In the genomic region with DNA sequence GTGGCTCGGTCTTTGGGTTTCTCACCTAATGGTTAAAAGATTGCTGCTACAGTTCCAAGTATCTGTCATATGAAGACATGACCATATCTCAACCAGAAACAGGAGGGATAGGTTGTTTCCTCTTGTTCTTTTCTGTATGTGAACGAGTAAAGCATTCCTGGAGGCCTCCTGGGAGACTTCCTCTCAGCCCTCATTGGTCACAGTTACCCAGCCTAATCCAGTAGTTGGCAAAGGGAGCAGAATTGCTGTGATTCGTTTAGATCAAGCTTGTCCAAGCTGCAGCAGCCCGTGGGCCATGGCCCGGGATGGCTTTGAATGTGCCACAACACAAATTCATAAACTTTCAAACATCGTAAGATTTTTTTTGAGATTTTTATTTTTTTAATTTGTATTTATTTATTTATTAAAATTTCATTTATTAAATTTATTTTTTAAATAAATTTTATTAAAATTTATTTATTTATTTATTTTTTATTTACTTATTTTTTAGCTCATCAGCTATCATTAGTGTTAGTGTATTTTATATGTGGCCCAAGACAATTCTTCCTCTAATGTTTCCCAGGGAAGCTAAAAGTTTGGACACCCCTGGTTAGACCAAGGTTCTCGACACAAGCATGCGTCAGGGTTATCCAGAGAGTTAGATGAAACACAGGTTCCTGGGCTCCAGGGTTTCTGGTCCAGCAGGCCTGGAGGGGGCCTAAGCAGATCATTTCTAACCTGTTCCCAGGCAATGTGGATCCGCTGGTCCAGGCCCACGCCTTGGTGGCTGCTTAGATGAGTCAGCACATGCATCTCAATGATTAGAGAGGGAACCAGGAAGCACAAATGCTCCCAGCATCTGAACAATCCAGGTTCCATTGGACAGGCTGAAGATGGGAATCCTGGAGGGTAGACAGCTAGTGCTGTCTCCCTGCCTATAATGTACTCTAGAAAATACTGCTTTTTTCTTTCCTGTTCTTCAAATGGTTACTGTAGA, we compare ENCODE assay signal across 9 cellular contexts. TPM values are rescaled to one million over a fixed set of nuclear protein-coding genes. Genes with fewer than 3 reads are reported as not detected.
DNase-seq lines count a peak whose midpoint lies in the region; ATAC-seq, FAIRE-seq and TF ChIP-seq lines count a peak whose summit lies in the region.
"Had no signal": no experiment of that assay in that cellular context is flagged by ENCODE, and none has a peak within 500 bp of the region (broad histone marks: within the 10 kb centered on the region; RNA-seq: fewer than 3 reads in every experiment).

No MANE protein-coding gene starts in this region.

- peak; percentile 100 for ATAC-seq in K562
- ATAC-seq in GM18861 (IDR thresholded peaks at IDR 0.05; ENCODE audit: unreplicated experiment): no peak
- no peak for ATAC-seq in GM18870 (IDR thresholded peaks at IDR 0.05; ENCODE audit: unreplicated experiment)

- CTCF ChIA-PET in K562 (lab: Yijun Ruan, JAX; ENCODE audit: low intra/inter-chr PET ratio): no interaction called here

- no peak overlapping the region for H3K4me2 ChIP-seq in K562 (ENCODE audit: insufficient read depth, low read length)

- H3K4me1 Mint-ChIP-seq in CD14-positive monocyte: peaks cover 24% of the 10 kb centered on the region

- H3K9me3 Mint-ChIP-seq in CD14-positive monocyte: peaks cover 0 to 2% (median 0%) of the 10 kb centered on the region in 7 donors

- H3K27ac ChIP-seq in K562 (ENCODE audit: extremely low read depth, low read depth, low read length): peak overlapping the region; percentile 15; the same call in 1 of the 3 replicates

- TF ChIP-seq RAD21 in K562 (CRISPR knock-in tag; conservative IDR thresholded peaks at IDR 0.05 in 1 of 2, IDR thresholded peaks at IDR 0.05 in 1 of 2): no peak

- POLR2A ChIA-PET in K562 (lab: Yijun Ruan, JAX): interaction anchor here (0.6 kb wide), 1 partner anchor 255 kb away, joined by 3 read pairs; no protein-coding TSS in a partner anchor

- H4K20me1 ChIP-seq in K562 (replicated peaks; ENCODE audit: control insufficient read depth, insufficient read depth, low read length): no peaks in the 10 kb centered on the region

- 0 out of 2 replicates have a peak, but pooled peaks cover 3% of the 10 kb centered on the region for H3K9me3 ChIP-seq in K562 (replicated peaks; ENCODE audit: control insufficient read depth, insufficient read depth, low read depth, low read length)

- H3K27me3 Mint-ChIP-seq in CD14-positive monocyte (ENCODE audit: low read depth in 3 of 3): no peaks in the 10 kb centered on the region
- H3K27me3 Mint-ChIP-seq: activated naive CD8-positive, alpha-beta T cell treated with anti-CD3 and anti-CD28 coated beads, Interleukin-2, amount 10 ng/mL, durations not matched to agents 7 days and 5 days had no signal

- no peak for TF ChIP-seq POLR2A in K562 (conservative IDR thresholded peaks at IDR 0.05)
- no peak for TF ChIP-seq POLR2A in lower leg skin (IDR thresholded peaks at IDR 0.05)

- H3K4me3 ChIP-seq in K562 (no peak overlapping the region), lower leg skin (ENCODE audit: low read depth, poor library complexity, severe bottlenecking) (no peak overlapping the region)

- WGBS in K562 (ENCODE audit: insufficient coverage, low coverage, missing lambda C conversion rate): 61% methylated on average over 10 of the region's 10 CpGs
- 78 to 86% methylated on average over 10 of the region's 10 CpGs for WGBS in lower leg skin, 2 donors

- BruUV-seq in K562 (replicated peaks; lab: Mats Ljungman, UMichigan): no TSS peak

- in situ Hi-C loops in K562 (cut with MboI): no loop called here

- no peak overlapping the region for H2AFZ ChIP-seq in K562 (ENCODE audit: low read depth, low read length)

- H3K4me1 ChIP-seq in K562 (replicated peaks in 1 of 2; ENCODE audit: control insufficient read depth in 2 of 2, insufficient read depth in 2 of 2, low read length in 2 of 2): peaks cover 0 to 7% of the 10 kb centered on the region in 2 experiments; a peak in 3 of 5 replicates

- TF ChIP-seq CTCF in CD14-positive monocyte (IDR thresholded peaks at IDR 0.05) (no peak), K562 (IDR thresholded peaks at IDR 0.05 in 2 of 3, conservative IDR thresholded peaks at IDR 0.05 in 1 of 3; ENCODE audit: insufficient read depth in 2 of 3, low read depth in 1 of 3, low read length in 3 of 3) (no peak), lower leg skin (IDR thresholded peaks at IDR 0.05) (no peak)

- peak; percentile 84 for FAIRE-seq in K562 (lab: Jason Lieb, UNC)

- no peak overlapping the region for H3K9ac ChIP-seq in K562 (ENCODE audit: insufficient read depth in 1 of 2, low read depth in 2 of 2, low read length in 2 of 2)

- H3K36me3 ChIP-seq in K562 (ENCODE audit: control insufficient read depth, insufficient read depth, low read length): peaks cover 69% of the 10 kb centered on the region

- H3K9me1 ChIP-seq in K562 (ENCODE audit: control insufficient read depth, insufficient read depth, low read length): no peaks in the 10 kb centered on the region

- intact Hi-C loops in CD14-positive monocyte (cut with micrococcal nuclease): no loop called here
- intact Hi-C loops in K562 (cut with micrococcal nuclease): no loop called here
- intact Hi-C loops in lower leg skin (cut with DNase I; ENCODE audit: low total_unique reads): no loop called here

- H3K79me2 ChIP-seq in K562 (ENCODE audit: control insufficient read depth, insufficient read depth, low read length): peaks cover 15% of the 10 kb centered on the region; the same call in 1 of the 3 replicates

- H3K36me3 Mint-ChIP-seq in CD14-positive monocyte: peaks cover 53 to 90% of the 10 kb centered on the region in 2 donors

- H3K4me3 Mint-ChIP-seq in CD14-positive monocyte: no peak overlapping the region
- H3K4me3 Mint-ChIP-seq: activated naive CD8-positive, alpha-beta T cell treated with anti-CD3 and anti-CD28 coated beads, Interleukin-2, amount 10 ng/mL, durations not matched to agents 7 days and 5 days had no signal

- H3K27me3 ChIP-seq in K562 (ENCODE audit: control insufficient read depth in 2 of 2, insufficient read depth in 2 of 2, low read length in 2 of 2): no peaks in the 10 kb centered on the region

- no peak for TF ChIP-seq EP300 in K562 (IDR thresholded peaks at IDR 0.05; ENCODE audit: low read length)

- no peak for DNase-seq in CD14-positive monocyte (ENCODE audit: low spot score)
- DNase-seq in HT-29 (ENCODE audit: low spot score): peak; percentile 39
- DNase-seq in K562 (ENCODE audit: extremely low read depth in 1 of 4, low spot score in 3 of 4): peak; percentile 66 to 85 (median 72)
- DNase-seq in kidney tubule cell (ENCODE audit: low spot score): peak; percentile 78
- DNase-seq in lower leg skin (ENCODE audit: low spot score in 2 of 2): no peak
- no peak for DNase-seq in middle frontal gyrus (ENCODE audit: extremely low spot score, low spot score)
- DNase-seq: activated naive CD8-positive, alpha-beta T cell treated with anti-CD3 and anti-CD28 coated beads, Interleukin-2, amount 10 ng/mL, durations not matched to agents 7 days and 5 days had no signal

- H3K27ac Mint-ChIP-seq in CD14-positive monocyte: peak overlapping the region in 5 of 7 donors; percentile 28 to 66 (median 61)
- H3K27ac Mint-ChIP-seq: activated naive CD8-positive, alpha-beta T cell treated with anti-CD3 and anti-CD28 coated beads, Interleukin-2, amount 10 ng/mL, durations not matched to agents 7 days and 5 days had no signal

TF ChIP-seq in K562, 482 proteins besides CTCF, POLR2A, EP300 and RAD21 (continues in another document):
- TF ChIP-seq NELFE (IDR thresholded peaks at IDR 0.05; ENCODE audit: insufficient read depth, insufficient read length): no peak

RNA-seq across cellular contexts. Expression of a gene that starts 25.6 kb away (rescaled TPM):
- polyA plus RNA-seq in CD14-positive monocyte: 10 to 100 TPM; 76.0 to 78.7 TPM
- 116 and 121 TPM in 2 replicates for total RNA-seq in HT-29 (2014; rRNA removed; shearing (Covaris generic))
- 48.2 and 67.6 TPM in 2 replicates for total RNA-seq in K562 (2011; cell fraction: chromatin; rRNA removed; ENCODE audit: low replicate concordance)
- 53.2 and 55.0 TPM in 2 replicates for total RNA-seq in K562 (2011; cell fraction: nucleolus; rRNA removed)
- total RNA-seq in K562 (2011; cell fraction: nucleoplasm; rRNA removed): 48.2 and 55.7 TPM in 2 replicates
- total RNA-seq in K562 (2014; rRNA removed): 156 and 190 TPM in 2 replicates
- 210 and 226 TPM in 2 replicates for total RNA-seq in K562 (2014; rRNA removed; fragmentation: Illumina TruSeq; extraction: Trizol)
- 200 and 203 TPM in 2 replicates for total RNA-seq in K562 (2015; rRNA removed; fragmentation: Illumina TruSeq; extraction: Trizol)
- 135 and 137 TPM in 2 replicates for total RNA-seq in K562 (2021)
- 143 and 175 TPM in 2 replicates for polyA plus RNA-seq in K562 (2011; rRNA removed)
- 104 and 113 TPM in 2 replicates for polyA plus RNA-seq in K562 (2011; cell fraction: cytosol; rRNA removed)
- 79.4 and 79.9 TPM in 2 replicates for polyA plus RNA-seq in K562 (2011; cell fraction: nucleus; rRNA removed)
- 85.5 and 251 TPM in 2 replicates for polyA plus RNA-seq in K562 (2012)
- polyA plus RNA-seq in K562 (2014; fragmentation: Illumina TruSeq; extraction: Trizol): 288 and 297 TPM in 2 replicates
- polyA plus RNA-seq in K562 (2014; fragmentation: Nextera tagmentation; extraction: Ambion mirVana): 100 to 1,000 TPM; 153 to 223 TPM
- polyA plus RNA-seq in K562 (2014; rRNA removed): 145 TPM in 2 replicates
- 353 and 458 TPM in 2 replicates for polyA minus RNA-seq in K562 (2011; rRNA and poly(A)+ RNA removed)
- polyA minus RNA-seq in K562 (2011; cell fraction: cytosol; rRNA and poly(A)+ RNA removed): 111 and 180 TPM in 2 replicates
- polyA minus RNA-seq in K562 (2011; cell fraction: nucleus; rRNA and poly(A)+ RNA removed): 39.6 and 59.6 TPM in 2 replicates
- total RNA-seq in lower leg skin: 10 to 100 TPM; 40.1 to 77.4 (median 58.8) TPM

RNA-seq across cellular contexts. Expression of a gene that starts 25.9 kb away (rescaled TPM):
- polyA plus RNA-seq in CD14-positive monocyte (10 to 100 TPM; 43.7 to 51.1 TPM), K562 (2011; rRNA removed) (149 and 186 TPM in 2 replicates), K562 (2014; fragmentation: Illumina TruSeq; extraction: Trizol) (137 and 155 TPM in 2 replicates), K562 (2014; fragmentation: Nextera tagmentation; extraction: Ambion mirVana) (100 to 1,000 TPM; 400 to 422 TPM), K562 (2014; rRNA removed) (129 and 136 TPM in 2 replicates)
- total RNA-seq in HT-29 (2014; rRNA removed; shearing (Covaris generic)): 40.7 and 56.7 TPM in 2 replicates
- 38.3 and 69.0 TPM in 2 replicates for total RNA-seq in K562 (2011; cell fraction: chromatin; rRNA removed; ENCODE audit: low replicate concordance)
- total RNA-seq in K562 (2011; cell fraction: nucleolus; rRNA removed): 22.8 and 26.5 TPM in 2 replicates
- total RNA-seq in K562 (2011; cell fraction: nucleoplasm; rRNA removed): 43.3 and 79.2 TPM in 2 replicates
- total RNA-seq in K562 (2014; rRNA removed) (81.8 and 87.7 TPM in 2 replicates), K562 (2014; rRNA removed; fragmentation: Illumina TruSeq; extraction: Trizol) (190 and 194 TPM in 2 replicates), K562 (2015; rRNA removed; fragmentation: Illumina TruSeq; extraction: Trizol) (200 and 201 TPM in 2 replicates), K562 (2021) (124 and 136 TPM in 2 replicates), lower leg skin (10 to 100 TPM; 28.0 to 36.5 (median 35.2) TPM)
- polyA plus RNA-seq in K562 (2011; cell fraction: cytosol; rRNA removed): 97.7 and 125 TPM in 2 replicates
- 41.2 and 63.2 TPM in 2 replicates for polyA plus RNA-seq in K562 (2011; cell fraction: nucleus; rRNA removed)
- polyA plus RNA-seq in K562 (2012): 121 and 139 TPM in 2 replicates
- polyA minus RNA-seq in K562 (2011; rRNA and poly(A)+ RNA removed): 114 TPM in 2 replicates
- polyA minus RNA-seq in K562 (2011; cell fraction: cytosol; rRNA and poly(A)+ RNA removed): 38.5 and 41.9 TPM in 2 replicates
- 17.6 and 25.1 TPM in 2 replicates for polyA minus RNA-seq in K562 (2011; cell fraction: nucleus; rRNA and poly(A)+ RNA removed)

Comparison
In these comparisons a context has a peak if more than half of its experiments do, and no peak if none do; other contexts are left out.
1. DNase-seq: peak in HT-29 (single experiment), K562 (4 of 4) and kidney tubule cell (single experiment); none in CD14-positive monocyte (single experiment), lower leg skin (0 of 2) and middle frontal gyrus (single experiment).